Comparison of ENCODE assay signal across 1 cellular context in genomic region chr1:109048335-109048734, GRCh38.
TF ChIP-seq lines count a peak whose summit lies in the region.

No MANE protein-coding gene starts in this region.

TF ChIP-seq in HEK293, 187 proteins besides CTCF, POLR2A, EP300 and RAD21 (continued from another document):
- TF ChIP-seq PRDM10 (tag by site-specific recombination; IDR thresholded peaks at IDR 0.05) (no peak), ZNF274 (IDR thresholded peaks at IDR 0.05; ENCODE audit: low read length) (no peak), ZNF274 (tag by site-specific recombination; IDR thresholded peaks at IDR 0.05; ENCODE audit: borderline replicate concordance) (no peak)
TF ChIP-seq in HEK293: peak in this region for 1.
